In the genomic region with DNA sequence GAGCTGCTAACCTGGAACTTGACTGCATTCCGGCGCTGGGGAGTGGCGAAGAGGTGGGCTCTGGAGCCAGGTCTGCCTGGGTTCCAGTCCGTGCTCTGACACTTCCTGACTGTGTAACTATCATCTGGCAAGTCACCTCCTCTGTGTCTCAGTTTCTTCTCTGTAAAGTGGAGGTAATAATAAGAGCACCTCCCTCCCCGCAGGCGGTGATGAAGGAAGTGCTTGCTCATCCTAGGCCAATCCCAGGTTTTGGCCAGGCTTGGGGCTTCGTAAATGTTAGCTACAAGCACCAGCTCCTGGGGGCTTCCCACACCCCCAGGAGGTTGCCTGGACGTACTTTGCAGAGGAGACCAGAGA, we compare ENCODE assay signal across 20 cellular contexts. TPM values are rescaled to one million over a fixed set of nuclear protein-coding genes. Genes with fewer than 3 reads are reported as not detected.
DNase-seq lines count a peak whose midpoint lies in the region; ATAC-seq and TF ChIP-seq lines count a peak whose summit lies in the region.
"Had no signal": no experiment of that assay in that cellular context is flagged by ENCODE, and none has a peak within 500 bp of the region (broad histone marks: within the 10 kb centered on the region; RNA-seq: fewer than 3 reads in every experiment).

No MANE protein-coding gene starts in this region.

- ATAC-seq in esophagus mucosa: peak; percentile 16
- no peak for ATAC-seq in GM18909 (IDR thresholded peaks at IDR 0.05; ENCODE audit: poor library complexity, unreplicated experiment)
- ATAC-seq: GM12878, upper lobe of right lung had no signal

- H3K4ac ChIP-seq in neuronal stem cell (ENCODE audit: low read length): no peak overlapping the region

- peaks cover 33% of the 10 kb centered on the region for H3K4me1 ChIP-seq in BE2C
- peaks cover 13 to 23% of the 10 kb centered on the region in 2 donors for H3K4me1 ChIP-seq in neuronal stem cell (ENCODE audit: control insufficient read depth in 2 of 2, insufficient read depth in 1 of 2, low read depth in 1 of 2, low read length in 2 of 2)
- H3K4me1 ChIP-seq: prostate gland, upper lobe of right lung had no signal

- H2BK12ac ChIP-seq in neuronal stem cell (ENCODE audit: low read length): peak overlapping the region; percentile 46

- H3K4me3 ChIP-seq in BE2C (ENCODE audit: low read depth, low read length): peak overlapping the region; percentile 27
- no peak overlapping the region for H3K4me3 ChIP-seq in H7 (ENCODE audit: insufficient read depth, low read depth, low read length)
- no peak overlapping the region for H3K4me3 ChIP-seq in neuronal stem cell (ENCODE audit: low read length in 2 of 2)
- H3K4me3 ChIP-seq: esophagus muscularis mucosa, GM12878, prostate gland, upper lobe of right lung had no signal

- no peaks in the 10 kb centered on the region for H3K9me3 Mint-ChIP-seq in activated CD4-positive, alpha-beta T cell treated with anti-CD3 and anti-CD28 coated beads, Interleukin-2, amount 10 ng/mL, durations not matched to agents 7 days and 5 days
- H3K9me3 Mint-ChIP-seq: T-helper 2 cell treated with Interferon-gamma antibody and Interleukin-4, amounts not matched to agents 5 μg/mL and 100 μg/mL, for 36 hours had no signal

- no peak overlapping the region for H4K8ac ChIP-seq in neuronal stem cell (ENCODE audit: low read depth, low read length)

- H3K27ac ChIP-seq in neuronal stem cell (replicated peaks; ENCODE audit: low read length): no peak overlapping the region
- H3K27ac ChIP-seq: esophagus muscularis mucosa, prostate gland, upper lobe of right lung had no signal

- no peak for TF ChIP-seq CTCF in BE2C (IDR thresholded peaks at IDR 0.05; ENCODE audit: low read depth, low read length)

- H3K9me3 ChIP-seq in BE2C (no peaks in the 10 kb centered on the region), neuronal stem cell (replicated peaks in 1 of 2; ENCODE audit: control insufficient read depth in 2 of 2, insufficient read depth in 1 of 2, low read depth in 1 of 2, low read length in 2 of 2) (no peaks in the 10 kb centered on the region)
- H3K9me3 ChIP-seq: esophagus muscularis mucosa, prostate gland, upper lobe of right lung had no signal

- H2AFZ ChIP-seq in neuronal stem cell (ENCODE audit: low read length): peak overlapping the region; percentile 79

- H4K91ac ChIP-seq in neuronal stem cell (ENCODE audit: low read depth, low read length, poor library complexity): peak overlapping the region; percentile 39

- no peaks in the 10 kb centered on the region for H3K79me1 ChIP-seq in neuronal stem cell (ENCODE audit: low read depth, low read length)

- H3K4me1 Mint-ChIP-seq in activated CD4-positive, alpha-beta T cell treated with anti-CD3 and anti-CD28 coated beads, Interleukin-2, amount 10 ng/mL, durations not matched to agents 7 days and 5 days: peaks cover 14% of the 10 kb centered on the region

- no peaks in the 10 kb centered on the region for H3K36me3 Mint-ChIP-seq in activated CD4-positive, alpha-beta T cell treated with anti-CD3 and anti-CD28 coated beads, Interleukin-2, amount 10 ng/mL, durations not matched to agents 7 days and 5 days (ENCODE audit: low read depth)

- no peak overlapping the region for H3K23ac ChIP-seq in neuronal stem cell (ENCODE audit: low read depth, low read length, poor library complexity)

- H3K36me3 ChIP-seq in BE2C: no peaks in the 10 kb centered on the region
- no peaks in the 10 kb centered on the region for H3K36me3 ChIP-seq in H7 (replicated peaks; ENCODE audit: control insufficient read depth, insufficient read depth, low read length)
- H3K36me3 ChIP-seq in neuronal stem cell (replicated peaks in 1 of 2; ENCODE audit: control insufficient read depth in 2 of 2, insufficient read depth in 2 of 2, low read length in 2 of 2): no peaks in the 10 kb centered on the region
- H3K36me3 ChIP-seq: esophagus muscularis mucosa, prostate gland, upper lobe of right lung had no signal

- DNase-seq in BE2C: peak; percentile 35
- peak; percentile 54 for DNase-seq in H7
- no peak for DNase-seq in neuronal stem cell (ENCODE audit: low spot score)
- DNase-seq in stimulated activated CD4-positive, alpha-beta T cell treated with anti-CD3 and anti-CD28 coated beads, Interleukin-4, amount 100 ng/mL, for 1 hour: no peak
- no peak for DNase-seq in amygdala (lab: John Stamatoyannopoulos, UW)
- DNase-seq in activated CD4-positive, alpha-beta T cell treated with anti-CD3 and anti-CD28 coated beads, Interleukin-2, amount 10 ng/mL, durations not matched to agents 7 days and 5 days: no peak
- DNase-seq: activated CD4-positive, alpha-beta T cell treated with anti-CD3 and anti-CD28 coated beads for 48 hours; activated T-cell treated with anti-CD3 and anti-CD28 coated beads, Interleukin-2, amount 50 U/mL, for 48 hours; C1 segment of cervical spinal cord; effector CD8-positive, alpha-beta T cell; foreskin melanocyte; GOT3; NCI-H446 treated with DMSO at 0.1 percent for 48 hours; upper lobe of right lung had no signal

- no peak overlapping the region for H3K4me2 ChIP-seq in neuronal stem cell (ENCODE audit: insufficient read depth, low read length, poor library complexity, severe bottlenecking)

- peak overlapping the region; percentile 25 for H2BK15ac ChIP-seq in neuronal stem cell (ENCODE audit: low read length)

- H3K27me3 ChIP-seq in BE2C: no peaks in the 10 kb centered on the region
- peaks cover 3% of the 10 kb centered on the region; the same call in 1 of the 2 replicates for H3K27me3 ChIP-seq in H7 (ENCODE audit: control insufficient read depth, insufficient read depth, low read length)
- peaks cover 0 to 2% (median 2%) of the 10 kb centered on the region in 3 experiments for H3K27me3 ChIP-seq in neuronal stem cell (ENCODE audit: control insufficient read depth in 3 of 3, insufficient read depth in 3 of 3, low read depth in 1 of 3, low read length in 3 of 3)
- H3K27me3 ChIP-seq: upper lobe of right lung had no signal

- H3K14ac ChIP-seq in neuronal stem cell (ENCODE audit: low read length): no peak overlapping the region

- no peak overlapping the region for H2BK5ac ChIP-seq in neuronal stem cell (ENCODE audit: low read length)

- H3K27me3 Mint-ChIP-seq in activated CD4-positive, alpha-beta T cell treated with anti-CD3 and anti-CD28 coated beads, Interleukin-2, amount 10 ng/mL, durations not matched to agents 7 days and 5 days: peaks cover 3% of the 10 kb centered on the region

- no peak overlapping the region for H3K4me3 Mint-ChIP-seq in activated CD4-positive, alpha-beta T cell treated with anti-CD3 and anti-CD28 coated beads, Interleukin-2, amount 10 ng/mL, durations not matched to agents 7 days and 5 days
- H3K4me3 Mint-ChIP-seq: T-helper 2 cell treated with Interferon-gamma antibody and Interleukin-4, amounts not matched to agents 5 μg/mL and 100 μg/mL, for 36 hours had no signal

- H3K18ac ChIP-seq in neuronal stem cell (ENCODE audit: low read length): peak overlapping the region; percentile 82

- CTCF ChIA-PET in activated CD4-positive, alpha-beta T cell treated with anti-CD3 and anti-CD28 coated beads, Interleukin-2, amount 10 ng/mL, durations not matched to agents 7 days and 5 days (lab: Charles Lee): no interaction called here

- H2BK120ac ChIP-seq in neuronal stem cell (ENCODE audit: low read depth, low read length): no peak overlapping the region

- no CpG with 5 or more reads among the region's 8 CpGs for whole genome bisulfite sequencing in neuronal stem cell (ENCODE audit: extremely low coverage in 2 of 2, insufficient read length in 2 of 2, insufficient replicate concordance in 1 of 2), 2 donors

- H3K27ac Mint-ChIP-seq in activated CD4-positive, alpha-beta T cell treated with anti-CD3 and anti-CD28 coated beads, Interleukin-2, amount 10 ng/mL, durations not matched to agents 7 days and 5 days: no peak overlapping the region
- H3K27ac Mint-ChIP-seq: T-helper 2 cell treated with Interferon-gamma antibody and Interleukin-4, amounts not matched to agents 5 μg/mL and 100 μg/mL, for 36 hours had no signal

- POLR2A ChIA-PET in activated CD4-positive, alpha-beta T cell treated with anti-CD3 and anti-CD28 coated beads, Interleukin-2, amount 10 ng/mL, durations not matched to agents 7 days and 5 days (lab: Charles Lee): no interaction called here

- peak overlapping the region; percentile 15 for H2AK5ac ChIP-seq in neuronal stem cell (ENCODE audit: low read depth, low read length)

- no peak overlapping the region for H3K9ac ChIP-seq in neuronal stem cell (ENCODE audit: low read depth, low read length, poor library complexity)

RNA-seq across cellular contexts. Expression of gene SNAI1, which starts 32.8 kb away (rescaled TPM):
- 9.1 TPM for polyA plus RNA-seq in BE2C (2012; ENCODE audit: insufficient read depth, insufficient read length, low read depth)
- total RNA-seq in H7 (2014; rRNA removed; shearing (Covaris generic)): 9.4 and 13.3 TPM in 2 replicates
- 0.36 TPM for total RNA-seq in esophagus mucosa
- polyA plus RNA-seq in neuronal stem cell (2013, experiment 1 of 2): 3.5 TPM
- polyA plus RNA-seq in neuronal stem cell (2013, experiment 2 of 2): 3.7 TPM
- under 1 TPM in 1 of 2 experiments, not detected in 1; 0.15 TPM for total RNA-seq in activated CD4-positive, alpha-beta T cell treated with anti-CD3 and anti-CD28 coated beads, Interleukin-2, amount 10 ng/mL, durations not matched to agents 7 days and 5 days

Comparison
In these comparisons a context has a peak if more than half of its experiments do, and no peak if none do; other contexts are left out.
1. DNase-seq: peak in BE2C (single experiment) and H7 (single experiment); none in neuronal stem cell (single experiment), stimulated activated CD4-positive, alpha-beta T cell treated with anti-CD3 and anti-CD28 coated beads, Interleukin-4, amount 100 ng/mL, for 1 hour (single experiment), amygdala (0 of 56) and activated CD4-positive, alpha-beta T cell treated with anti-CD3 and anti-CD28 coated beads, Interleukin-2, amount 10 ng/mL, durations not matched to agents 7 days and 5 days (single experiment).